Comparison of ENCODE assay signal across 3 cellular contexts in the genomic region with DNA sequence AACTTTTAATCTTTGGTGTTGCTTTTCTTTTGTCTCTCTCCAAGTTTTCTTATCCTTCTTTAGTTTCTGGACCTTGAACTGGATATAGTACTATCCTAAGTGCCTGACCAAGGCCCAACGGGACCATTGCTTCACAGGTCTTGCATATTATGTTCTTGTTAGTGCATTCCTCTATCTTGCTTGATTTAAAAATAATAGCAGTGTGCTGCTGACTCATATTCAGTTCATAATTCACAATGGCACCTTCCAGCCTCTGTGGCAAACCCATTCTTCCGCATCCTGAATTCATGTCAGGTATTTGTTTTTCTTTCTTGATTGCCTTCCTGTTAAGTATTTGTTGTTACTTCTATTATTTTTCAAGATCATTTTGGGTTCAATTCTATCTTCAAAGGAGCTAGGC.
TF ChIP-seq lines count a peak whose summit lies in the region.

No MANE protein-coding gene starts in this region.

TF ChIP-seq in SK-N-SH, 30 proteins besides CTCF, POLR2A, EP300 and RAD21 (continued from another document):
- no peak for TF ChIP-seq RXRA (IDR thresholded peaks at IDR 0.05; ENCODE audit: borderline replicate concordance, low read depth)
- no peak for TF ChIP-seq CHD2 (IDR thresholded peaks at IDR 0.05; ENCODE audit: low read length, partially characterized antibody)
- no peak for TF ChIP-seq YY1 (IDR thresholded peaks at IDR 0.05; ENCODE audit: low read depth)
- TF ChIP-seq GATA2 (CRISPR knock-in tag; IDR thresholded peaks at IDR 0.05) = no peak
- TF ChIP-seq, protein P1, sequence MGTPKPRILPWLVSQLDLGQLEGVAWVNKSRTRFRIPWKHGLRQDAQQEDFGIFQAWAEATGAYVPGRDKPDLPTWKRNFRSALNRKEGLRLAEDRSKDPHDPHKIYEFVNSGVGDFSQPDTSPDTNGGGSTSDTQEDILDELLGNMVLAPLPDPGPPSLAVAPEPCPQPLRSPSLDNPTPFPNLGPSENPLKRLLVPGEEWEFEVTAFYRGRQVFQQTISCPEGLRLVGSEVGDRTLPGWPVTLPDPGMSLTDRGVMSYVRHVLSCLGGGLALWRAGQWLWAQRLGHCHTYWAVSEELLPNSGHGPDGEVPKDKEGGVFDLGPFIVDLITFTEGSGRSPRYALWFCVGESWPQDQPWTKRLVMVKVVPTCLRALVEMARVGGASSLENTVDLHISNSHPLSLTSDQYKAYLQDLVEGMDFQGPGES (IDR thresholded peaks at IDR 0.05; ENCODE audit: low read depth, low read length) = no peak
- no peak for TF ChIP-seq POLR2AphosphoS5 (IDR thresholded peaks at IDR 0.05; ENCODE audit: low read depth, low read length)
- no peak for TF ChIP-seq SIN3A (IDR thresholded peaks at IDR 0.05; ENCODE audit: borderline replicate concordance, low read depth, low read length)
- TF ChIP-seq, protein P2, sequence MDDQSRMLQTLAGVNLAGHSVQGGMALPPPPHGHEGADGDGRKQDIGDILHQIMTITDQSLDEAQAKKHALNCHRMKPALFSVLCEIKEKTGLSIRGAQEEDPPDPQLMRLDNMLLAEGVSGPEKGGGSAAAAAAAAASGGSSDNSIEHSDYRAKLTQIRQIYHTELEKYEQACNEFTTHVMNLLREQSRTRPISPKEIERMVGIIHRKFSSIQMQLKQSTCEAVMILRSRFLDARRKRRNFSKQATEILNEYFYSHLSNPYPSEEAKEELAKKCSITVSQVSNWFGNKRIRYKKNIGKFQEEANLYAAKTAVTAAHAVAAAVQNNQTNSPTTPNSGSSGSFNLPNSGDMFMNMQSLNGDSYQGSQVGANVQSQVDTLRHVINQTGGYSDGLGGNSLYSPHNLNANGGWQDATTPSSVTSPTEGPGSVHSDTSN (IDR thresholded peaks at IDR 0.05) = no peak
- no peak for TF ChIP-seq TAF1 (IDR thresholded peaks at IDR 0.05; ENCODE audit: borderline replicate concordance, low read depth, low read length)
- TF ChIP-seq, protein P3, sequence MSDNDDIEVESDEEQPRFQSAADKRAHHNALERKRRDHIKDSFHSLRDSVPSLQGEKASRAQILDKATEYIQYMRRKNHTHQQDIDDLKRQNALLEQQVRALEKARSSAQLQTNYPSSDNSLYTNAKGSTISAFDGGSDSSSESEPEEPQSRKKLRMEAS (IDR thresholded peaks at IDR 0.05; ENCODE audit: low read depth) = no peak
- no peak for TF ChIP-seq EZH2phosphoT487 (IDR thresholded peaks at IDR 0.05; ENCODE audit: borderline replicate concordance, low read depth)
- TF ChIP-seq RCOR1 (IDR thresholded peaks at IDR 0.05; ENCODE audit: low read length) = no peak
- TF ChIP-seq MXI1 (IDR thresholded peaks at IDR 0.05; ENCODE audit: low read depth, low read length) = no peak
- no peak for TF ChIP-seq NFIC (IDR thresholded peaks at IDR 0.05; ENCODE audit: borderline replicate concordance)
- no peak for TF ChIP-seq ELF1 (IDR thresholded peaks at IDR 0.05)
- TF ChIP-seq, protein P4, sequence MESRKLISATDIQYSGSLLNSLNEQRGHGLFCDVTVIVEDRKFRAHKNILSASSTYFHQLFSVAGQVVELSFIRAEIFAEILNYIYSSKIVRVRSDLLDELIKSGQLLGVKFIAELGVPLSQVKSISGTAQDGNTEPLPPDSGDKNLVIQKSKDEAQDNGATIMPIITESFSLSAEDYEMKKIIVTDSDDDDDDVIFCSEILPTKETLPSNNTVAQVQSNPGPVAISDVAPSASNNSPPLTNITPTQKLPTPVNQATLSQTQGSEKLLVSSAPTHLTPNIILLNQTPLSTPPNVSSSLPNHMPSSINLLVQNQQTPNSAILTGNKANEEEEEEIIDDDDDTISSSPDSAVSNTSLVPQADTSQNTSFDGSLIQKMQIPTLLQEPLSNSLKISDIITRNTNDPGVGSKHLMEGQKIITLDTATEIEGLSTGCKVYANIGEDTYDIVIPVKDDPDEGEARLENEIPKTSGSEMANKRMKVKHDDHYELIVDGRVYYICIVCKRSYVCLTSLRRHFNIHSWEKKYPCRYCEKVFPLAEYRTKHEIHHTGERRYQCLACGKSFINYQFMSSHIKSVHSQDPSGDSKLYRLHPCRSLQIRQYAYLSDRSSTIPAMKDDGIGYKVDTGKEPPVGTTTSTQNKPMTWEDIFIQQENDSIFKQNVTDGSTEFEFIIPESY (IDR thresholded peaks at IDR 0.05; ENCODE audit: borderline replicate concordance, low read depth) = no peak
- TF ChIP-seq JUND (IDR thresholded peaks at IDR 0.05) = no peak

TF ChIP-seq in SK-N-SH treated with all-trans-retinoic acid at 6 μM for 48 hours, 23 proteins besides CTCF, POLR2A, EP300 and RAD21 (continued from another document):
- no peak for TF ChIP-seq ESRRG (CRISPR knock-in tag; IDR thresholded peaks at IDR 0.05)
- TF ChIP-seq, protein P5, sequence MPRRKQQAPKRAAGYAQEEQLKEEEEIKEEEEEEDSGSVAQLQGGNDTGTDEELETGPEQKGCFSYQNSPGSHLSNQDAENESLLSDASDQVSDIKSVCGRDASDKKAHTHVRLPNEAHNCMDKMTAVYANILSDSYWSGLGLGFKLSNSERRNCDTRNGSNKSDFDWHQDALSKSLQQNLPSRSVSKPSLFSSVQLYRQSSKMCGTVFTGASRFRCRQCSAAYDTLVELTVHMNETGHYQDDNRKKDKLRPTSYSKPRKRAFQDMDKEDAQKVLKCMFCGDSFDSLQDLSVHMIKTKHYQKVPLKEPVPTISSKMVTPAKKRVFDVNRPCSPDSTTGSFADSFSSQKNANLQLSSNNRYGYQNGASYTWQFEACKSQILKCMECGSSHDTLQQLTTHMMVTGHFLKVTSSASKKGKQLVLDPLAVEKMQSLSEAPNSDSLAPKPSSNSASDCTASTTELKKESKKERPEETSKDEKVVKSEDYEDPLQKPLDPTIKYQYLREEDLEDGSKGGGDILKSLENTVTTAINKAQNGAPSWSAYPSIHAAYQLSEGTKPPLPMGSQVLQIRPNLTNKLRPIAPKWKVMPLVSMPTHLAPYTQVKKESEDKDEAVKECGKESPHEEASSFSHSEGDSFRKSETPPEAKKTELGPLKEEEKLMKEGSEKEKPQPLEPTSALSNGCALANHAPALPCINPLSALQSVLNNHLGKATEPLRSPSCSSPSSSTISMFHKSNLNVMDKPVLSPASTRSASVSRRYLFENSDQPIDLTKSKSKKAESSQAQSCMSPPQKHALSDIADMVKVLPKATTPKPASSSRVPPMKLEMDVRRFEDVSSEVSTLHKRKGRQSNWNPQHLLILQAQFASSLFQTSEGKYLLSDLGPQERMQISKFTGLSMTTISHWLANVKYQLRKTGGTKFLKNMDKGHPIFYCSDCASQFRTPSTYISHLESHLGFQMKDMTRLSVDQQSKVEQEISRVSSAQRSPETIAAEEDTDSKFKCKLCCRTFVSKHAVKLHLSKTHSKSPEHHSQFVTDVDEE (CRISPR knock-in tag; IDR thresholded peaks at IDR 0.05) = no peak
- TF ChIP-seq, protein P6, sequence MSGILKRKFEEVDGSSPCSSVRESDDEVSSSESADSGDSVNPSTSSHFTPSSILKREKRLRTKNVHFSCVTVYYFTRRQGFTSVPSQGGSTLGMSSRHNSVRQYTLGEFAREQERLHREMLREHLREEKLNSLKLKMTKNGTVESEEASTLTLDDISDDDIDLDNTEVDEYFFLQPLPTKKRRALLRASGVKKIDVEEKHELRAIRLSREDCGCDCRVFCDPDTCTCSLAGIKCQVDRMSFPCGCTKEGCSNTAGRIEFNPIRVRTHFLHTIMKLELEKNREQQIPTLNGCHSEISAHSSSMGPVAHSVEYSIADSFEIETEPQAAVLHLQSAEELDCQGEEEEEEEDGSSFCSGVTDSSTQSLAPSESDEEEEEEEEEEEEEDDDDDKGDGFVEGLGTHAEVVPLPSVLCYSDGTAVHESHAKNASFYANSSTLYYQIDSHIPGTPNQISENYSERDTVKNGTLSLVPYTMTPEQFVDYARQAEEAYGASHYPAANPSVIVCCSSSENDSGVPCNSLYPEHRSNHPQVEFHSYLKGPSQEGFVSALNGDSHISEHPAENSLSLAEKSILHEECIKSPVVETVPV (CRISPR knock-in tag; IDR thresholded peaks at IDR 0.05) = no peak
- TF ChIP-seq TCF4 (CRISPR knock-in tag; IDR thresholded peaks at IDR 0.05; ENCODE audit: borderline replicate concordance) = no peak
TF ChIP-seq in SK-N-SH treated with all-trans-retinoic acid at 6 μM for 48 hours: peak in this region for 0.

TF ChIP-seq in endothelial cell of umbilical vein, 7 proteins besides CTCF, POLR2A, EP300 and RAD21:
- TF ChIP-seq POLR2AphosphoS5 (IDR thresholded peaks at IDR 0.05; ENCODE audit: insufficient read depth, low read depth, low read length) (peak; percentile 53), JUN (IDR thresholded peaks at IDR 0.05; ENCODE audit: borderline replicate concordance, insufficient read depth, insufficient read length, low read depth) (peak; percentile 45), FOS (IDR thresholded peaks at IDR 0.05; ENCODE audit: borderline replicate concordance, insufficient read depth, low read length) (peak; percentile 82), EZH2 (IDR thresholded peaks at IDR 0.05; ENCODE audit: borderline replicate concordance, low read depth, low read length, severe bottlenecking) (no peak)
TF ChIP-seq in endothelial cell of umbilical vein: peak in this region for 3.
